In genomic region chr20:19809487-19809886, GRCh38 we compare ENCODE assay signal across 21 cellular contexts. TPM values are rescaled to one million over a fixed set of nuclear protein-coding genes. Genes with fewer than 3 reads are reported as not detected.
"Had no signal": no experiment of that assay in that cellular context is flagged by ENCODE, and none has a peak within 500 bp of the region (broad histone marks: within the 10 kb centered on the region; RNA-seq: fewer than 3 reads in every experiment).

No MANE protein-coding gene starts in this region.

- H3K36me3 Mint-ChIP-seq: activated naive CD4-positive, alpha-beta T cell treated with anti-CD3 and anti-CD28 coated beads, Interleukin-2, amount 50 U/mL, for 72 hours; WTC11 had no signal

- H3K27ac Mint-ChIP-seq: activated naive CD4-positive, alpha-beta T cell treated with anti-CD3 and anti-CD28 coated beads, Interleukin-2, amount 50 U/mL, for 72 hours; activated T-helper 17 cell treated with anti-CD3 and anti-CD28 coated beads, Interleukin-2, amount 50 U/mL, for 72 hours; endodermal cell; T-helper 1 cell treated with Interleukin-12 subunit alpha and Interleukin-12 subunit beta and Interleukin-4 antibody, amounts not matched to agents 30 μg/mL and 1 μg/mL, for 36 hours; WTC11 had no signal

- H3K27me3 ChIP-seq: ascending aorta, breast epithelium, heart right ventricle, left lung, upper lobe of left lung had no signal

- H3K27ac ChIP-seq: ascending aorta, breast epithelium, left lung, upper lobe of left lung had no signal

- H3K4me3 ChIP-seq: ascending aorta, breast epithelium, heart right ventricle, left lung, upper lobe of left lung had no signal

- H3K9me3 Mint-ChIP-seq: activated T-helper 17 cell treated with anti-CD3 and anti-CD28 coated beads, Interleukin-2, amount 50 U/mL, for 72 hours; central memory CD8-positive, alpha-beta T cell; T-helper 1 cell treated with Interleukin-12 subunit alpha and Interleukin-12 subunit beta and Interleukin-4 antibody, amounts not matched to agents 30 μg/mL and 1 μg/mL, for 36 hours had no signal

- H3K36me3 ChIP-seq: breast epithelium had no signal

- H3K9me3 ChIP-seq: ascending aorta, breast epithelium, heart right ventricle, left lung, upper lobe of left lung had no signal

- H3K4me3 Mint-ChIP-seq: activated T-helper 17 cell treated with anti-CD3 and anti-CD28 coated beads, Interleukin-2, amount 50 U/mL, for 72 hours; central memory CD8-positive, alpha-beta T cell; endodermal cell; nephron; T-helper 1 cell treated with Interleukin-12 subunit alpha and Interleukin-12 subunit beta and Interleukin-4 antibody, amounts not matched to agents 30 μg/mL and 1 μg/mL, for 36 hours; WTC11 had no signal

- DNase-seq: activated T-cell treated with anti-CD3 and anti-CD28 coated beads, Interleukin-2, amount 50 U/mL, for 1 hour; cortex of kidney; endodermal cell; heart right ventricle; kidney; left lung; mammary epithelial cell; occipital lobe; stimulated activated CD4-positive, alpha-beta T cell treated with anti-CD3 and anti-CD28 coated beads, Interleukin-12 subunit alpha, Interleukin-12 subunit beta, amount 100 ng/mL, for 4 hours; stimulated activated CD4-positive, alpha-beta T cell treated with anti-CD3 and anti-CD28 coated beads, Interleukin-4, amount 100 ng/mL, for 4 hours; stimulated activated naive CD8-positive, alpha-beta T cell treated with anti-CD3 and anti-CD28 coated beads, Interleukin-15, Interleukin-2, amounts not matched to agents 100 U/mL and 50 U/mL, for 24 hours; T1000 had no signal

- H3K4me1 Mint-ChIP-seq: activated T-helper 17 cell treated with anti-CD3 and anti-CD28 coated beads, Interleukin-2, amount 50 U/mL, for 72 hours; central memory CD8-positive, alpha-beta T cell; endodermal cell; WTC11 had no signal

- ATAC-seq: activated naive CD4-positive, alpha-beta T cell treated with anti-CD3 and anti-CD28 coated beads, Interleukin-2, amount 50 U/mL, for 72 hours; activated T-helper 17 cell treated with anti-CD3 and anti-CD28 coated beads, Interleukin-2, amount 50 U/mL, for 72 hours; left lung; stimulated activated naive CD8-positive, alpha-beta T cell treated with anti-CD3 and anti-CD28 coated beads, Interleukin-15, Interleukin-2, amounts not matched to agents 100 U/mL and 50 U/mL, for 24 hours; WTC11 had no signal

RNA-seq across cellular contexts. Expression of gene RIN2, which starts 51.4 kb away (rescaled TPM):
- total RNA-seq: activated naive CD4-positive, alpha-beta T cell treated with anti-CD3 and anti-CD28 coated beads, Interleukin-2, amount 50 U/mL, for 72 hours; activated T-helper 17 cell treated with anti-CD3 and anti-CD28 coated beads, Interleukin-2, amount 50 U/mL, for 72 hours had no signal
